ENCODE assay signal across 17 cellular contexts in the genomic region with DNA sequence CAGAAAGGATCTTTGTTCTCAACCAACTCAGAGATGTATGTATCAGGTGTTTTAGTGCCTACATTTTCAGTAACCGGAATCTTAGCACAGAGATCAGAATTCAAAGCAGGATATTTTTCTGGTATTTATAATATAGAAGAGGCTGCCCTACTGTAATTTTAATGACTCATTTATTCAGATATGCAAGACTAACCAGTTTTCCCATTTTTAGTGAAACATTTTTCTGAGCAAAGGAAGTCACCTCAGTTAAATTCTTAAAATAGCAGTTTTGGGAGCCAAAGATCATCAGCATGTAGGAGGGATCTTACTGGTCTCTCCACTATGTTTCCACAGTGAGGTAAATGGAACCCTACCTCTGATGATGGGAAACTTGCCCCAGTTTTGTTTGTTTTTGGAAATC.
"Had no signal": no experiment of that assay in that cellular context is flagged by ENCODE, and none has a peak within 500 bp of the region (broad histone marks: within the 10 kb centered on the region; RNA-seq: fewer than 3 reads in every experiment).

No MANE protein-coding gene starts in this region.

- ATAC-seq: activated CD4-positive, CD25-positive, alpha-beta regulatory T cell treated with anti-CD3 and anti-CD28 coated beads, Interleukin-2, amount 50 U/mL, for 24 hours; esophagus mucosa; natural killer cell; stimulated activated naive B cell treated with anti-CD40 and anti-IgM and Interleukin-4, amounts not matched to agents 10 μg/mL and 1 μg/mL and 100 μg/mL, for 72 hours had no signal

- H3K9me3 ChIP-seq: right atrium auricular region, thyroid gland had no signal

- DNase-seq: activated naive CD4-positive, alpha-beta T cell; activated naive CD8-positive, alpha-beta T cell treated with anti-CD3 and anti-CD28 coated beads, Interleukin-2, amount 10 ng/mL, durations not matched to agents 7 days and 5 days; activated T-cell treated with anti-CD3 and anti-CD28 coated beads for 4 hours; aorta; foreskin fibroblast; kidney glomerular epithelial cell; mesenchymal stem cell; natural killer cell; stimulated activated CD4-positive, alpha-beta T cell treated with anti-CD3 and anti-CD28 coated beads, Interleukin-15, amount 100 ng/mL, for 24 hours; stimulated activated CD4-positive, alpha-beta T cell treated with anti-CD3 and anti-CD28 coated beads, Interleukin-4, amount 100 ng/mL, for 1 hour; stimulated activated naive B cell treated with anti-CD40 and anti-IgM and Interleukin-4, amounts not matched to agents 10 μg/mL and 1 μg/mL and 100 μg/mL, for 72 hours; T1000; thyroid gland had no signal

- H3K4me3 ChIP-seq: right atrium auricular region, skin epidermis, thyroid gland had no signal

- H3K9me3 Mint-ChIP-seq: activated naive CD8-positive, alpha-beta T cell treated with anti-CD3 and anti-CD28 coated beads, Interleukin-2, amount 10 ng/mL, durations not matched to agents 7 days and 5 days; natural killer cell; stimulated activated naive B cell treated with anti-CD40 and anti-IgM and Interleukin-4, amounts not matched to agents 10 μg/mL and 1 μg/mL and 100 μg/mL, for 72 hours had no signal

- H3K4me3 Mint-ChIP-seq: activated naive CD8-positive, alpha-beta T cell treated with anti-CD3 and anti-CD28 coated beads, Interleukin-2, amount 10 ng/mL, durations not matched to agents 7 days and 5 days; natural killer cell; stimulated activated naive B cell treated with anti-CD40 and anti-IgM and Interleukin-4, amounts not matched to agents 10 μg/mL and 1 μg/mL and 100 μg/mL, for 72 hours had no signal

- H3K27ac Mint-ChIP-seq: activated naive CD8-positive, alpha-beta T cell treated with anti-CD3 and anti-CD28 coated beads, Interleukin-2, amount 10 ng/mL, durations not matched to agents 7 days and 5 days; natural killer cell; stimulated activated naive B cell treated with anti-CD40 and anti-IgM and Interleukin-4, amounts not matched to agents 10 μg/mL and 1 μg/mL and 100 μg/mL, for 72 hours had no signal

- H3K4me1 ChIP-seq: right atrium auricular region, thyroid gland had no signal

- H3K27ac ChIP-seq: right atrium auricular region, skin epidermis, thyroid gland had no signal

- H3K4me1 Mint-ChIP-seq: natural killer cell; stimulated activated naive B cell treated with anti-CD40 and anti-IgM and Interleukin-4, amounts not matched to agents 10 μg/mL and 1 μg/mL and 100 μg/mL, for 72 hours had no signal

- H3K27me3 Mint-ChIP-seq: activated naive CD8-positive, alpha-beta T cell treated with anti-CD3 and anti-CD28 coated beads, Interleukin-2, amount 10 ng/mL, durations not matched to agents 7 days and 5 days; stimulated activated naive B cell treated with anti-CD40 and anti-IgM and Interleukin-4, amounts not matched to agents 10 μg/mL and 1 μg/mL and 100 μg/mL, for 72 hours had no signal

- H3K27me3 ChIP-seq: right atrium auricular region, thyroid gland had no signal
